35 cellular contexts compared by ENCODE assay signal in genomic region chr4:146252941-146253340, GRCh38. TPM values are rescaled to one million over a fixed set of nuclear protein-coding genes. Genes with fewer than 3 reads are reported as not detected.
"Had no signal": no experiment of that assay in that cellular context is flagged by ENCODE, and none has a peak within 500 bp of the region (broad histone marks: within the 10 kb centered on the region; RNA-seq: fewer than 3 reads in every experiment).

No MANE protein-coding gene starts in this region.

- ATAC-seq: activated naive CD4-positive, alpha-beta T cell treated with anti-CD3 and anti-CD28 coated beads, Interleukin-2, amount 50 U/mL, for 72 hours; activated T-cell treated with anti-CD3 and anti-CD28 coated beads, Interleukin-2, amount 50 U/mL, for 72 hours; effector memory CD8-positive, alpha-beta T cell; gastroesophageal sphincter; WTC11 had no signal

- H3K27me3 Mint-ChIP-seq: activated CD4-positive, alpha-beta memory T cell treated with anti-CD3 and anti-CD28 coated beads, Interleukin-2, amount 10 ng/mL, durations not matched to agents 7 days and 5 days; activated CD4-positive, alpha-beta T cell treated with anti-CD3 and anti-CD28 coated beads, Interleukin-2, amount 10 ng/mL, durations not matched to agents 7 days and 5 days; activated naive CD4-positive, alpha-beta T cell treated with anti-CD3 and anti-CD28 coated beads, Interleukin-2, amount 10 ng/mL, durations not matched to agents 7 days and 5 days; activated naive CD8-positive, alpha-beta T cell treated with anti-CD3 and anti-CD28 coated beads, Interleukin-2, amount 10 ng/mL, durations not matched to agents 7 days and 5 days; activated T-cell treated with anti-CD3 and anti-CD28 coated beads, Interleukin-2, amount 50 U/mL, for 24 hours; brain; central memory CD8-positive, alpha-beta T cell; effector memory CD8-positive, alpha-beta T cell had no signal

- FAIRE-seq: endothelial cell of umbilical vein had no signal

- H3K9me3 Mint-ChIP-seq: activated CD4-positive, alpha-beta memory T cell treated with anti-CD3 and anti-CD28 coated beads, Interleukin-2, amount 10 ng/mL, durations not matched to agents 7 days and 5 days; activated CD4-positive, alpha-beta T cell treated with anti-CD3 and anti-CD28 coated beads, Interleukin-2, amount 10 ng/mL, durations not matched to agents 7 days and 5 days; activated naive CD4-positive, alpha-beta T cell treated with anti-CD3 and anti-CD28 coated beads, Interleukin-2, amount 10 ng/mL, durations not matched to agents 7 days and 5 days; activated naive CD8-positive, alpha-beta T cell treated with anti-CD3 and anti-CD28 coated beads, Interleukin-2, amount 10 ng/mL, durations not matched to agents 7 days and 5 days; activated T-cell treated with anti-CD3 and anti-CD28 coated beads, Interleukin-2, amount 50 U/mL, for 24 hours; activated T-cell treated with anti-CD3 and anti-CD28 coated beads, Interleukin-2, amount 50 U/mL, for 72 hours; brain; central memory CD8-positive, alpha-beta T cell; effector memory CD8-positive, alpha-beta T cell; WTC11 had no signal

- H3K27ac Mint-ChIP-seq: activated CD4-positive, alpha-beta memory T cell treated with anti-CD3 and anti-CD28 coated beads, Interleukin-2, amount 10 ng/mL, durations not matched to agents 7 days and 5 days; activated CD4-positive, alpha-beta T cell treated with anti-CD3 and anti-CD28 coated beads, Interleukin-2, amount 10 ng/mL, durations not matched to agents 7 days and 5 days; activated naive CD4-positive, alpha-beta T cell treated with anti-CD3 and anti-CD28 coated beads, Interleukin-2, amount 10 ng/mL, durations not matched to agents 7 days and 5 days; activated naive CD4-positive, alpha-beta T cell treated with anti-CD3 and anti-CD28 coated beads, Interleukin-2, amount 50 U/mL, for 72 hours; activated naive CD8-positive, alpha-beta T cell treated with anti-CD3 and anti-CD28 coated beads, Interleukin-2, amount 10 ng/mL, durations not matched to agents 7 days and 5 days; activated T-cell treated with anti-CD3 and anti-CD28 coated beads, Interleukin-2, amount 50 U/mL, for 24 hours; activated T-cell treated with anti-CD3 and anti-CD28 coated beads, Interleukin-2, amount 50 U/mL, for 72 hours; brain; effector memory CD8-positive, alpha-beta T cell; WTC11 had no signal

- DNase-seq: activated CD4-positive, alpha-beta memory T cell treated with anti-CD3 and anti-CD28 coated beads, Interleukin-2, amount 10 ng/mL, durations not matched to agents 7 days and 5 days; activated CD4-positive, alpha-beta T cell treated with anti-CD3 and anti-CD28 coated beads for 1 hour; activated CD4-positive, alpha-beta T cell treated with anti-CD3 and anti-CD28 coated beads for 4 hours; activated CD4-positive, alpha-beta T cell treated with anti-CD3 and anti-CD28 coated beads, Interleukin-2, amount 10 ng/mL, durations not matched to agents 7 days and 5 days; activated CD4-positive, alpha-beta T cell treated with anti-CD3 and anti-CD28 coated beads, Interleukin-2, amount 50 U/mL, for 4 hours; activated CD8-positive, alpha-beta memory T cell treated with anti-CD3 and anti-CD28 coated beads, Interleukin-2, amount 50 U/mL, for 48 hours; activated gamma-delta T cell; activated naive CD4-positive, alpha-beta T cell; activated naive CD4-positive, alpha-beta T cell treated with anti-CD3 and anti-CD28 coated beads, Interleukin-2, amount 10 ng/mL, durations not matched to agents 7 days and 5 days; activated naive CD8-positive, alpha-beta T cell treated with anti-CD3 and anti-CD28 coated beads, Interleukin-2, amount 10 ng/mL, durations not matched to agents 7 days and 5 days; activated T-cell treated with anti-CD3 and anti-CD28 coated beads for 4 hours; activated T-cell treated with anti-CD3 and anti-CD28 coated beads, Interleukin-2, amount 50 U/mL, for 24 hours; activated T-cell treated with anti-CD3 and anti-CD28 coated beads, Interleukin-2, amount 50 U/mL, for 72 hours; cortex of kidney; dermis blood vessel endothelial cell; effector CD4-positive, alpha-beta T cell; effector memory CD8-positive, alpha-beta T cell; esophagus squamous epithelium; foreskin melanocyte; T-helper 1 cell; T-helper 2 cell had no signal

- H3K9me3 ChIP-seq: ascending aorta, breast epithelium, esophagus squamous epithelium, gastroesophageal sphincter had no signal

- H3K4me3 Mint-ChIP-seq: activated CD4-positive, alpha-beta memory T cell treated with anti-CD3 and anti-CD28 coated beads, Interleukin-2, amount 10 ng/mL, durations not matched to agents 7 days and 5 days; activated CD4-positive, alpha-beta T cell treated with anti-CD3 and anti-CD28 coated beads, Interleukin-2, amount 10 ng/mL, durations not matched to agents 7 days and 5 days; activated naive CD4-positive, alpha-beta T cell treated with anti-CD3 and anti-CD28 coated beads, Interleukin-2, amount 10 ng/mL, durations not matched to agents 7 days and 5 days; activated naive CD8-positive, alpha-beta T cell treated with anti-CD3 and anti-CD28 coated beads, Interleukin-2, amount 10 ng/mL, durations not matched to agents 7 days and 5 days; activated T-cell treated with anti-CD3 and anti-CD28 coated beads, Interleukin-2, amount 50 U/mL, for 24 hours; activated T-cell treated with anti-CD3 and anti-CD28 coated beads, Interleukin-2, amount 50 U/mL, for 72 hours; brain; central memory CD8-positive, alpha-beta T cell; effector memory CD8-positive, alpha-beta T cell; WTC11 had no signal

- H3K4me1 ChIP-seq: ascending aorta, breast epithelium, gastroesophageal sphincter had no signal

- H3K4me3 ChIP-seq: ascending aorta, breast epithelium, cardiac muscle cell, esophagus squamous epithelium, gastroesophageal sphincter had no signal

- H3K4me1 Mint-ChIP-seq: activated CD4-positive, alpha-beta memory T cell treated with anti-CD3 and anti-CD28 coated beads, Interleukin-2, amount 10 ng/mL, durations not matched to agents 7 days and 5 days; activated CD4-positive, alpha-beta T cell treated with anti-CD3 and anti-CD28 coated beads, Interleukin-2, amount 10 ng/mL, durations not matched to agents 7 days and 5 days; activated naive CD4-positive, alpha-beta T cell treated with anti-CD3 and anti-CD28 coated beads, Interleukin-2, amount 10 ng/mL, durations not matched to agents 7 days and 5 days; activated naive CD8-positive, alpha-beta T cell treated with anti-CD3 and anti-CD28 coated beads, Interleukin-2, amount 10 ng/mL, durations not matched to agents 7 days and 5 days; central memory CD8-positive, alpha-beta T cell; WTC11 had no signal

- H3K36me3 ChIP-seq: ascending aorta, cardiac muscle cell had no signal

- H3K27me3 ChIP-seq: ascending aorta, breast epithelium, cardiac muscle cell, esophagus squamous epithelium, gastroesophageal sphincter had no signal

- H3K27ac ChIP-seq: ascending aorta, breast epithelium, cardiac muscle cell, epithelial cell of prostate, esophagus squamous epithelium, gastroesophageal sphincter had no signal

- H3K36me3 Mint-ChIP-seq: activated naive CD4-positive, alpha-beta T cell treated with anti-CD3 and anti-CD28 coated beads, Interleukin-2, amount 10 ng/mL, durations not matched to agents 7 days and 5 days; activated naive CD4-positive, alpha-beta T cell treated with anti-CD3 and anti-CD28 coated beads, Interleukin-2, amount 50 U/mL, for 72 hours; brain; WTC11 had no signal

RNA-seq across cellular contexts. Expression of gene REELD1, which starts 38.6 kb away (rescaled TPM):
- total RNA-seq: activated CD4-positive, alpha-beta memory T cell treated with anti-CD3 and anti-CD28 coated beads, Interleukin-2, amount 10 ng/mL, durations not matched to agents 7 days and 5 days; ascending aorta; cardiac muscle cell; cerebellum; dermis blood vessel endothelial cell; endothelial cell of umbilical vein; esophagus squamous epithelium; fibroblast of lung; fibroblast of villous mesenchyme; glomerular endothelial cell; WTC11 had no signal
- polyA plus RNA-seq: cardiac muscle cell, endothelial cell of umbilical vein, fibroblast of lung had no signal
